In the genomic region with DNA sequence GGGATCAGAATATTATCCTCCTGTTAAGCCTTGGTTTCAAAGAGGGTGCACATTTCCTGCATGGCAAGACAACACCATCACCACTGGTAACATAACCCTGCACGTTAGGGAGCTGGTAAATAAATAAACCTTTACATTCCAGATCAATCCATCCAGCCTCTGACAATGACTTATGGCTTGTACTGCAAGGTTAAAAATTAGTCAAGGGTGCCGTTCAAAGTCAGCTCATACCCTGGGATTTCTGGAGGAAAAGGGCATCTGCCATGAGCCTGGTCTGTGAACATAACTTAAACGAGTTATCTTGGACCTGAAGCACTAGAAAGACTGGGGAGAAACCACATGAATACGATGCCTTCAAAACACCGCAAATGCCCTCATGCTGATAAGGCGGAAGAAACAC, we compare ENCODE assay signal across 1 cellular context.
TF ChIP-seq lines count a peak whose summit lies in the region.

No MANE protein-coding gene starts in this region.

TF ChIP-seq in GM23338, 12 proteins besides CTCF, POLR2A, EP300 and RAD21 (continued from another document):
- TF ChIP-seq, protein P1, sequence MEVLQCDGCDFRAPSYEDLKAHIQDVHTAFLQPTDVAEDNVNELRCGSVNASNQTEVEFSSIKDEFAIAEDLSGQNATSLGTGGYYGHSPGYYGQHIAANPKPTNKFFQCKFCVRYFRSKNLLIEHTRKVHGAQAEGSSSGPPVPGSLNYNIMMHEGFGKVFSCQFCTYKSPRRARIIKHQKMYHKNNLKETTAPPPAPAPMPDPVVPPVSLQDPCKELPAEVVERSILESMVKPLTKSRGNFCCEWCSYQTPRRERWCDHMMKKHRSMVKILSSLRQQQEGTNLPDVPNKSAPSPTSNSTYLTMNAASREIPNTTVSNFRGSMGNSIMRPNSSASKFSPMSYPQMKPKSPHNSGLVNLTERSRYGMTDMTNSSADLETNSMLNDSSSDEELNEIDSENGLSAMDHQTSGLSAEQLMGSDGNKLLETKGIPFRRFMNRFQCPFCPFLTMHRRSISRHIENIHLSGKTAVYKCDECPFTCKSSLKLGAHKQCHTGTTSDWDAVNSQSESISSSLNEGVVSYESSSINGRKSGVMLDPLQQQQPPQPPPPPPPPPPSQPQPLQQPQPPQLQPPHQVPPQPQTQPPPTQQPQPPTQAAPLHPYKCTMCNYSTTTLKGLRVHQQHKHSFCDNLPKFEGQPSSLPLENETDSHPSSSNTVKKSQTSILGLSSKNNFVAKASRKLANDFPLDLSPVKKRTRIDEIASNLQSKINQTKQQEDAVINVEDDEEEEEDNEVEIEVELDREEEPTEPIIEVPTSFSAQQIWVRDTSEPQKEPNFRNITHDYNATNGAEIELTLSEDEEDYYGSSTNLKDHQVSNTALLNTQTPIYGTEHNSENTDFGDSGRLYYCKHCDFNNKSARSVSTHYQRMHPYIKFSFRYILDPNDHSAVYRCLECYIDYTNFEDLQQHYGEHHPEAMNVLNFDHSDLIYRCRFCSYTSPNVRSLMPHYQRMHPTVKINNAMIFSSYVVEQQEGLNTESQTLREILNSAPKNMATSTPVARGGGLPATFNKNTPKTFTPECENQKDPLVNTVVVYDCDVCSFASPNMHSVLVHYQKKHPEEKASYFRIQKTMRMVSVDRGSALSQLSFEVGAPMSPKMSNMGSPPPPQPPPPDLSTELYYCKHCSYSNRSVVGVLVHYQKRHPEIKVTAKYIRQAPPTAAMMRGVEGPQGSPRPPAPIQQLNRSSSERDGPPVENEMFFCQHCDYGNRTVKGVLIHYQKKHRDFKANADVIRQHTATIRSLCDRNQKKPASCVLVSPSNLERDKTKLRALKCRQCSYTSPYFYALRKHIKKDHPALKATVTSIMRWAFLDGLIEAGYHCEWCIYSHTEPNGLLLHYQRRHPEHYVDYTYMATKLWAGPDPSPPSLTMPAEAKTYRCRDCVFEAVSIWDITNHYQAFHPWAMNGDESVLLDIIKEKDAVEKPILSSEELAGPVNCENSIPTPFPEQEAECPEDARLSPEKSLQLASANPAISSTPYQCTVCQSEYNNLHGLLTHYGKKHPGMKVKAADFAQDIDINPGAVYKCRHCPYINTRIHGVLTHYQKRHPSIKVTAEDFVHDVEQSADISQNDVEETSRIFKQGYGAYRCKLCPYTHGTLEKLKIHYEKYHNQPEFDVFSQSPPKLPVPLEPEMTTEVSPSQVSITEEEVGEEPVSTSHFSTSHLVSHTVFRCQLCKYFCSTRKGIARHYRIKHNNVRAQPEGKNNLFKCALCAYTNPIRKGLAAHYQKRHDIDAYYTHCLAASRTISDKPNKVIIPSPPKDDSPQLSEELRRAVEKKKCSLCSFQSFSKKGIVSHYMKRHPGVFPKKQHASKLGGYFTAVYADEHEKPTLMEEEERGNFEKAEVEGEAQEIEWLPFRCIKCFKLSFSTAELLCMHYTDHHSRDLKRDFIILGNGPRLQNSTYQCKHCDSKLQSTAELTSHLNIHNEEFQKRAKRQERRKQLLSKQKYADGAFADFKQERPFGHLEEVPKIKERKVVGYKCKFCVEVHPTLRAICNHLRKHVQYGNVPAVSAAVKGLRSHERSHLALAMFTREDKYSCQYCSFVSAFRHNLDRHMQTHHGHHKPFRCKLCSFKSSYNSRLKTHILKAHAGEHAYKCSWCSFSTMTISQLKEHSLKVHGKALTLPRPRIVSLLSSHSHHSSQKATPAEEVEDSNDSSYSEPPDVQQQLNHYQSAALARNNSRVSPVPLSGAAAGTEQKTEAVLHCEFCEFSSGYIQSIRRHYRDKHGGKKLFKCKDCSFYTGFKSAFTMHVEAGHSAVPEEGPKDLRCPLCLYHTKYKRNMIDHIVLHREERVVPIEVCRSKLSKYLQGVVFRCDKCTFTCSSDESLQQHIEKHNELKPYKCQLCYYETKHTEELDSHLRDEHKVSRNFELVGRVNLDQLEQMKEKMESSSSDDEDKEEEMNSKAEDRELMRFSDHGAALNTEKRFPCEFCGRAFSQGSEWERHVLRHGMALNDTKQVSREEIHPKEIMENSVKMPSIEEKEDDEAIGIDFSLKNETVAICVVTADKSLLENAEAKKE (CRISPR knock-in tag; IDR thresholded peaks at IDR 0.05), result no peak
- no peak for TF ChIP-seq POLR2AphosphoS5 (IDR thresholded peaks at IDR 0.05; ENCODE audit: low read depth)
- no peak for TF ChIP-seq EZH2phosphoT487 (IDR thresholded peaks at IDR 0.05; ENCODE audit: unreplicated experiment)
- TF ChIP-seq, protein P2, sequence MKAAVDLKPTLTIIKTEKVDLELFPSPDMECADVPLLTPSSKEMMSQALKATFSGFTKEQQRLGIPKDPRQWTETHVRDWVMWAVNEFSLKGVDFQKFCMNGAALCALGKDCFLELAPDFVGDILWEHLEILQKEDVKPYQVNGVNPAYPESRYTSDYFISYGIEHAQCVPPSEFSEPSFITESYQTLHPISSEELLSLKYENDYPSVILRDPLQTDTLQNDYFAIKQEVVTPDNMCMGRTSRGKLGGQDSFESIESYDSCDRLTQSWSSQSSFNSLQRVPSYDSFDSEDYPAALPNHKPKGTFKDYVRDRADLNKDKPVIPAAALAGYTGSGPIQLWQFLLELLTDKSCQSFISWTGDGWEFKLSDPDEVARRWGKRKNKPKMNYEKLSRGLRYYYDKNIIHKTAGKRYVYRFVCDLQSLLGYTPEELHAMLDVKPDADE (IDR thresholded peaks at IDR 0.05), result no peak
